ENCODE assay signal across 2 cellular contexts in genomic region chr13:45218689-45219088, GRCh38.
TF ChIP-seq lines count a peak whose summit lies in the region.

No MANE protein-coding gene starts in this region.

TF ChIP-seq in HCT116, 20 proteins besides CTCF, POLR2A, EP300 and RAD21 (continued from another document):
- TF ChIP-seq, protein P1, sequence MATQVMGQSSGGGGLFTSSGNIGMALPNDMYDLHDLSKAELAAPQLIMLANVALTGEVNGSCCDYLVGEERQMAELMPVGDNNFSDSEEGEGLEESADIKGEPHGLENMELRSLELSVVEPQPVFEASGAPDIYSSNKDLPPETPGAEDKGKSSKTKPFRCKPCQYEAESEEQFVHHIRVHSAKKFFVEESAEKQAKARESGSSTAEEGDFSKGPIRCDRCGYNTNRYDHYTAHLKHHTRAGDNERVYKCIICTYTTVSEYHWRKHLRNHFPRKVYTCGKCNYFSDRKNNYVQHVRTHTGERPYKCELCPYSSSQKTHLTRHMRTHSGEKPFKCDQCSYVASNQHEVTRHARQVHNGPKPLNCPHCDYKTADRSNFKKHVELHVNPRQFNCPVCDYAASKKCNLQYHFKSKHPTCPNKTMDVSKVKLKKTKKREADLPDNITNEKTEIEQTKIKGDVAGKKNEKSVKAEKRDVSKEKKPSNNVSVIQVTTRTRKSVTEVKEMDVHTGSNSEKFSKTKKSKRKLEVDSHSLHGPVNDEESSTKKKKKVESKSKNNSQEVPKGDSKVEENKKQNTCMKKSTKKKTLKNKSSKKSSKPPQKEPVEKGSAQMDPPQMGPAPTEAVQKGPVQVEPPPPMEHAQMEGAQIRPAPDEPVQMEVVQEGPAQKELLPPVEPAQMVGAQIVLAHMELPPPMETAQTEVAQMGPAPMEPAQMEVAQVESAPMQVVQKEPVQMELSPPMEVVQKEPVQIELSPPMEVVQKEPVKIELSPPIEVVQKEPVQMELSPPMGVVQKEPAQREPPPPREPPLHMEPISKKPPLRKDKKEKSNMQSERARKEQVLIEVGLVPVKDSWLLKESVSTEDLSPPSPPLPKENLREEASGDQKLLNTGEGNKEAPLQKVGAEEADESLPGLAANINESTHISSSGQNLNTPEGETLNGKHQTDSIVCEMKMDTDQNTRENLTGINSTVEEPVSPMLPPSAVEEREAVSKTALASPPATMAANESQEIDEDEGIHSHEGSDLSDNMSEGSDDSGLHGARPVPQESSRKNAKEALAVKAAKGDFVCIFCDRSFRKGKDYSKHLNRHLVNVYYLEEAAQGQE (IDR thresholded peaks at IDR 0.05; ENCODE audit: low read depth), result no peak
- no peak for TF ChIP-seq EZH2phosphoT487 (IDR thresholded peaks at IDR 0.05; ENCODE audit: borderline replicate concordance)
- no peak for TF ChIP-seq CEBPB (IDR thresholded peaks at IDR 0.05; ENCODE audit: low read depth)
- TF ChIP-seq, protein P2, sequence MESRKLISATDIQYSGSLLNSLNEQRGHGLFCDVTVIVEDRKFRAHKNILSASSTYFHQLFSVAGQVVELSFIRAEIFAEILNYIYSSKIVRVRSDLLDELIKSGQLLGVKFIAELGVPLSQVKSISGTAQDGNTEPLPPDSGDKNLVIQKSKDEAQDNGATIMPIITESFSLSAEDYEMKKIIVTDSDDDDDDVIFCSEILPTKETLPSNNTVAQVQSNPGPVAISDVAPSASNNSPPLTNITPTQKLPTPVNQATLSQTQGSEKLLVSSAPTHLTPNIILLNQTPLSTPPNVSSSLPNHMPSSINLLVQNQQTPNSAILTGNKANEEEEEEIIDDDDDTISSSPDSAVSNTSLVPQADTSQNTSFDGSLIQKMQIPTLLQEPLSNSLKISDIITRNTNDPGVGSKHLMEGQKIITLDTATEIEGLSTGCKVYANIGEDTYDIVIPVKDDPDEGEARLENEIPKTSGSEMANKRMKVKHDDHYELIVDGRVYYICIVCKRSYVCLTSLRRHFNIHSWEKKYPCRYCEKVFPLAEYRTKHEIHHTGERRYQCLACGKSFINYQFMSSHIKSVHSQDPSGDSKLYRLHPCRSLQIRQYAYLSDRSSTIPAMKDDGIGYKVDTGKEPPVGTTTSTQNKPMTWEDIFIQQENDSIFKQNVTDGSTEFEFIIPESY (IDR thresholded peaks at IDR 0.05; ENCODE audit: extremely low read depth, insufficient replicate concordance, low read length), result no peak
- TF ChIP-seq YY1 (IDR thresholded peaks at IDR 0.05; ENCODE audit: extremely low read depth, insufficient replicate concordance, low read depth, low read length), result no peak
- TF ChIP-seq EGR1 (IDR thresholded peaks at IDR 0.05; ENCODE audit: low read depth), result no peak
- TF ChIP-seq, protein P3, sequence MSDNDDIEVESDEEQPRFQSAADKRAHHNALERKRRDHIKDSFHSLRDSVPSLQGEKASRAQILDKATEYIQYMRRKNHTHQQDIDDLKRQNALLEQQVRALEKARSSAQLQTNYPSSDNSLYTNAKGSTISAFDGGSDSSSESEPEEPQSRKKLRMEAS (IDR thresholded peaks at IDR 0.05), result no peak

TF ChIP-seq in WTC11, 78 proteins besides CTCF, POLR2A, EP300 and RAD21 (continued from another document):
- no peak for TF ChIP-seq CREM (CRISPR knock-in tag; IDR thresholded peaks at IDR 0.05)
- no peak for TF ChIP-seq GTF2I (CRISPR knock-in tag; conservative IDR thresholded peaks at IDR 0.05)
- no peak for TF ChIP-seq SP1 (CRISPR knock-in tag; conservative IDR thresholded peaks at IDR 0.05)
- no peak for TF ChIP-seq STAT6 (CRISPR knock-in tag; conservative IDR thresholded peaks at IDR 0.05; ENCODE audit: low read depth)
- TF ChIP-seq MYBL2 (CRISPR knock-in tag; IDR thresholded peaks at IDR 0.05), result no peak
- no peak for TF ChIP-seq ZNF317 (CRISPR knock-in tag; IDR thresholded peaks at IDR 0.05; ENCODE audit: borderline replicate concordance, low read depth)
- no peak for TF ChIP-seq TCF7 (CRISPR knock-in tag; IDR thresholded peaks at IDR 0.05; ENCODE audit: low read depth)
- TF ChIP-seq, protein P4, sequence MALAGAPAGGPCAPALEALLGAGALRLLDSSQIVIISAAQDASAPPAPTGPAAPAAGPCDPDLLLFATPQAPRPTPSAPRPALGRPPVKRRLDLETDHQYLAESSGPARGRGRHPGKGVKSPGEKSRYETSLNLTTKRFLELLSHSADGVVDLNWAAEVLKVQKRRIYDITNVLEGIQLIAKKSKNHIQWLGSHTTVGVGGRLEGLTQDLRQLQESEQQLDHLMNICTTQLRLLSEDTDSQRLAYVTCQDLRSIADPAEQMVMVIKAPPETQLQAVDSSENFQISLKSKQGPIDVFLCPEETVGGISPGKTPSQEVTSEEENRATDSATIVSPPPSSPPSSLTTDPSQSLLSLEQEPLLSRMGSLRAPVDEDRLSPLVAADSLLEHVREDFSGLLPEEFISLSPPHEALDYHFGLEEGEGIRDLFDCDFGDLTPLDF (CRISPR knock-in tag; IDR thresholded peaks at IDR 0.05), result no peak
- no peak for TF ChIP-seq ZNF423 (CRISPR knock-in tag; IDR thresholded peaks at IDR 0.05)
TF ChIP-seq in WTC11: peak in this region for 0.
